ENCODE assay signal across 1 cellular context in the genomic region with DNA sequence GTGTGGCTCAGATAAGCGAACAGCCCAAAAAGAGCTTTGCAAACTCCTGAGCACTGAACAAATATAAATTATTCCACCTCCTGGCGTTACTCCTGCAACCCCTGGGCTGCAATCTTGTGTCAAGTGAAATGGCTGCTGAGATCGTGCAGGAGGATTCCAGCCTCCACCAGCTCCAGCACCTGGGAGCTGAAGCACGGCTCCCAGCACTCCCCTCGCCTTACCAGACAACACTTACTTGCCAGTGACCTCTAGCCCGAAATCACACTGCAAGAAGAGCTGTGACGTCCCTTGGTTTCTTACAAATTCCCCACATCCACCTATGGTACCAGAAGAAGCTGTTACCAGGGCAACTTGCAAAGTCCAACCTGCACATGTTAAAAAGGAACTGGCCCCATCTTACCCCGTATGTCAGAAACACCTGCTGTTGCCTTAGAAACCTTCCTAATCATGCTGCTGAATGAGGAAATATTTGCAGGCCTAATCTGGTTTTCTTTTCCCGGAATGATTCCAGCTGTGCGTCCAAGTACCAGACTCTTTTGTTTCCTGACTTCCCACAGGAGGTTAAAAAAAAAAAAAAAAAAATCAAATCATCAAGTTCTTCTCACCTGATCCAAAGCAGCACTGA.
TF ChIP-seq lines count a peak whose summit lies in the region.

No MANE protein-coding gene starts in this region.

TF ChIP-seq in K562, 482 proteins besides CTCF, POLR2A, EP300 and RAD21:
- TF ChIP-seq RFX1 (IDR thresholded peaks at IDR 0.05): peak; percentile 53; the same call in 1 of the 2 replicates
- TF ChIP-seq, protein P1, sequence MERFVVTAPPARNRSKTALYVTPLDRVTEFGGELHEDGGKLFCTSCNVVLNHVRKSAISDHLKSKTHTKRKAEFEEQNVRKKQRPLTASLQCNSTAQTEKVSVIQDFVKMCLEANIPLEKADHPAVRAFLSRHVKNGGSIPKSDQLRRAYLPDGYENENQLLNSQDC (CRISPR knock-in tag; IDR thresholded peaks at IDR 0.05): no peak
- no peak for TF ChIP-seq RHOXF2B (CRISPR knock-in tag; conservative IDR thresholded peaks at IDR 0.05)
